ENCODE assay signal across 14 cellular contexts in the genomic region with DNA sequence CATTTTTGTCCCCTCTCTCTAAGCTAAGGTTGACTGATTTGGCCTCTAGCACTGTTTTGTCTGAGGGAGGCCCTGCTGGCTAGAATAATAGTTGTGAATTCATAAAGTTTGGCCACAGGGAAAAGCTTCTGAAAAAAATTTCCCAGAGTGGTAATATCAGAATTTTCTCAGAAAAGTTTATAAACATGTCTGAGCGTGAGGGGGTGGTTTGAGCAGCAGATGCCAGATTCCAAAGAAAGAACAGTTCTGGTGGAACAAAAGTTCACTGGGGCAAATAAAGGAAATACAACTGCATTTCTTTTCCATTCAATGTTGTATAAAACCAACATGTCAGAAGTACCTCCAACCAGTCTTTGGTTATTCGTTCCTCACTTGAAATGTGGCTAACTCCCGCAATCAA.
"Had no signal": no experiment of that assay in that cellular context is flagged by ENCODE, and none has a peak within 500 bp of the region (broad histone marks: within the 10 kb centered on the region; RNA-seq: fewer than 3 reads in every experiment).

No MANE protein-coding gene starts in this region.

- FAIRE-seq: frontal cortex, urothelium cell line had no signal

- DNase-seq: activated CD4-positive, alpha-beta T cell treated with anti-CD3 and anti-CD28 coated beads, Interleukin-2, amount 50 U/mL, for 48 hours; activated CD4-positive, CD25-positive, alpha-beta regulatory T cell treated with anti-CD3 and anti-CD28 coated beads, Interleukin-2, amount 50 U/mL, for 72 hours; activated gamma-delta T cell; activated naive CD8-positive, alpha-beta T cell treated with anti-CD3 and anti-CD28 coated beads, Interleukin-2, amount 10 ng/mL, durations not matched to agents 7 days and 5 days; activated T-cell treated with anti-CD3 and anti-CD28 coated beads, Interleukin-2, amount 50 U/mL, for 48 hours; cerebellar nuclear complex; dorsolateral prefrontal cortex; heart right ventricle; left lung; stimulated activated CD4-positive, alpha-beta T cell treated with anti-CD3 and anti-CD28 coated beads, Interleukin-2, amount 100 ng/mL, for 48 hours; stimulated activated naive CD4-positive, alpha-beta T cell treated with Interleukin-2 at 50 U/mL for 16 hours had no signal

- ATAC-seq: left lung had no signal

- H3K27ac ChIP-seq: esophagus muscularis mucosa, heart right ventricle, left lung had no signal

- H3K4me3 ChIP-seq: dorsolateral prefrontal cortex, esophagus muscularis mucosa, heart right ventricle, left lung had no signal

- H3K27me3 ChIP-seq: dorsolateral prefrontal cortex, esophagus muscularis mucosa, heart right ventricle, left lung had no signal

- H3K9me3 ChIP-seq: esophagus muscularis mucosa, heart right ventricle, left lung had no signal

- H3K36me3 ChIP-seq: esophagus muscularis mucosa, heart right ventricle, left lung had no signal
